ENCODE assay signal across 2 cellular contexts in genomic region chr18:46350598-46351172, GRCh38.
TF ChIP-seq lines count a peak whose summit lies in the region.

No MANE protein-coding gene starts in this region.

TF ChIP-seq in SK-N-SH, 30 proteins besides CTCF, POLR2A, EP300 and RAD21 (continued from another document):
- TF ChIP-seq REST (IDR thresholded peaks at IDR 0.05; ENCODE audit: low read depth, low read length) (no peak), NRF1 (IDR thresholded peaks at IDR 0.05; ENCODE audit: low read depth, low read length) (no peak), ZBTB33 (IDR thresholded peaks at IDR 0.05; ENCODE audit: borderline replicate concordance, low read depth) (no peak), EZH2phosphoT487 (IDR thresholded peaks at IDR 0.05; ENCODE audit: borderline replicate concordance, low read depth) (no peak), MXI1 (IDR thresholded peaks at IDR 0.05; ENCODE audit: low read depth, low read length) (peak; percentile 78; the same call in 1 of the 2 replicates), PBX3 (IDR thresholded peaks at IDR 0.05) (no peak), RCOR1 (IDR thresholded peaks at IDR 0.05; ENCODE audit: low read length) (peak; percentile 62), USF2 (IDR thresholded peaks at IDR 0.05; ENCODE audit: borderline replicate concordance, low read depth, low read length) (no peak), RXRA (IDR thresholded peaks at IDR 0.05; ENCODE audit: borderline replicate concordance, low read depth) (no peak), YY1 (IDR thresholded peaks at IDR 0.05; ENCODE audit: low read depth) (no peak), JUND (IDR thresholded peaks at IDR 0.05) (no peak)

TF ChIP-seq in SK-N-SH treated with all-trans-retinoic acid at 6 μM for 48 hours, 23 proteins besides CTCF, POLR2A, EP300 and RAD21 (continued from another document):
- TF ChIP-seq TSHZ2 (CRISPR knock-in tag; IDR thresholded peaks at IDR 0.05) = no peak
- no peak for TF ChIP-seq CREB5 (CRISPR knock-in tag; IDR thresholded peaks at IDR 0.05; ENCODE audit: low read depth)
- TF ChIP-seq BACH2 (CRISPR knock-in tag; IDR thresholded peaks at IDR 0.05; ENCODE audit: borderline replicate concordance) = no peak
- no peak for TF ChIP-seq TOX (CRISPR knock-in tag; IDR thresholded peaks at IDR 0.05; ENCODE audit: borderline replicate concordance)
